ENCODE assay signal across 8 cellular contexts in the genomic region with DNA sequence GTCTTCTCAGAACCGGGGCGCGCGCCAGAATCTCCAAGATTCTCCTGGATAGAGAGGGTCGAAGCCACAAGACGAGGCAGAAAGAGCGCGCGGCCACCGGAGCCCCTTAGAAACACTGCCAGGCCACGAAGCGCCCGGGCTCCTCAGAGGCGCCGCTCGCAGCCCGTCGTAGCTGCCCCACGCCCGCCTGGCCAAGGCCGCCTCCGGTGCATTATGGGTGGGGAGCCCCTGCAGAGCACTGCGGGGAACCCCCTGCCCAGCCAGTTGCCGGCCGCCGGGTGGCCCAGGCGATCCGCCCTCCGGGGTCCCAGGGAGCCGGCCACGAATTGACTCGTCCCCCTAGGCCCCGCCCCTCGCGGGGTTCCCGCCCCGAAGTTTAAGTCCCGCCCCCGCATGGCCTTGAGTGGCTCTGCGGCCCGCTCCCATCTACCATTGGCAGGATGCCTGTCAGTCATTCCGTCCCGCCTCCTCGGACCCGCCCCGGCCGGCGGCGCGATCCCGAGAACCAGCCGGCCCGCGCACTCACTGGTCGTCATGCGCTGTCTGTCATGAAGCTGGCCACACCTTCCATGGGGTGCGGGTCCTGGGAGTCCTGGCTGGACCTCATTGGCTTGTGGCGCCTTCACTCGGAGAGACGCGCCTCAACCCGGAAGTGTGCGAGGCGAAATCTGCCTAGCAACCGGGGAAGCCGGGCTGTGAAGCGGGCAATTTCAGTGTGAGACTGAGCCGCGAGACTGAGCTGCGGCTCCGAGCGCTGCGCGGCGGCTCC. TPM values are rescaled to one million over a fixed set of nuclear protein-coding genes. Genes with fewer than 3 reads are reported as not detected.
DNase-seq lines count a peak whose midpoint lies in the region; ATAC-seq, FAIRE-seq and TF ChIP-seq lines count a peak whose summit lies in the region.

No MANE protein-coding gene starts in this region.

- peaks cover 13 to 60% (median 39%) of the 10 kb centered on the region in 4 donors for H3K4me1 Mint-ChIP-seq in CD4-positive, CD25-positive, alpha-beta regulatory T cell

- intact Hi-C loops in HepG2 (cut with micrococcal nuclease; ENCODE audit: unreplicated experiment): loop anchor here (1.0 kb wide), 2 partner anchors 8 to 19 kb away; no protein-coding TSS in a partner anchor

- POLR2A ChIA-PET in HepG2 (lab: Yijun Ruan, JAX): interaction anchor here (0.7 to 1.6 kb wide), 9 partner anchors 10 to 258 kb away, joined by 3 to 24 read pairs (median 3); partner anchors contain the start of genes GATAD2A, GMIP and NDUFA13

- TF ChIP-seq EP300 in HepG2 (IDR thresholded peaks at IDR 0.05; ENCODE audit: low read depth in 2 of 2, low read length in 2 of 2) (peak in 1 of 2 experiments; percentile 65; a peak in 1 of 4 replicates), HepG2 (CRISPR knock-in tag; IDR thresholded peaks at IDR 0.05; ENCODE audit: borderline replicate concordance) (no peak)

- peak in 1 of 2 experiments; percentile 49; a peak in 2 of 4 replicates for TF ChIP-seq POLR2A in HepG2 (IDR thresholded peaks at IDR 0.05; ENCODE audit: insufficient read depth in 1 of 2, low read depth in 2 of 2, low read length in 2 of 2)

- H3K79me2 ChIP-seq in HepG2 (ENCODE audit: insufficient read depth, low read length): peaks cover 36% of the 10 kb centered on the region

- 42% methylated on average over 27 of the region's 75 CpGs for WGBS in HepG2 (ENCODE audit: low lambda C conversion rate)

- H3K4me1 ChIP-seq in CD4-positive, CD25-positive, alpha-beta regulatory T cell (ENCODE audit: control insufficient read depth, insufficient read depth, low read length, poor library complexity, severe bottlenecking): peaks cover 49% of the 10 kb centered on the region
- H3K4me1 ChIP-seq in HepG2 (ENCODE audit: insufficient read depth, low read length): peaks cover 65% of the 10 kb centered on the region

- peak overlapping the region; percentile 89 for H3K9ac ChIP-seq in HepG2 (ENCODE audit: insufficient read depth, low read depth, low read length)

- no peak overlapping the region for H2AFZ ChIP-seq in HepG2 (ENCODE audit: low read length)

- TF ChIP-seq CTCF in HepG2 (CRISPR knock-in tag; IDR thresholded peaks at IDR 0.05): peak; percentile 44

- peak; percentile 92 to 93 for ATAC-seq in CD4-positive, CD25-positive, alpha-beta regulatory T cell (ENCODE audit: low read depth in 2 of 2)
- ATAC-seq in GM19397 (IDR thresholded peaks at IDR 0.05; ENCODE audit: unreplicated experiment) (peak; percentile 90), HG03565 (IDR thresholded peaks at IDR 0.05; ENCODE audit: unreplicated experiment) (peak; percentile 87), HepG2 (peak; percentile 96)

- H3K27me3 Mint-ChIP-seq in CD4-positive, CD25-positive, alpha-beta regulatory T cell: no peaks in the 10 kb centered on the region

- peak overlapping the region; percentile 55 for H3K4me3 ChIP-seq in CD4-positive, CD25-positive, alpha-beta regulatory T cell (ENCODE audit: low read depth, low read length)
- peak overlapping the region; percentile 49 to 87 (median 75); a peak in 5 of 6 replicates for H3K4me3 ChIP-seq in HepG2 (replicated peaks in 1 of 3; ENCODE audit: insufficient read depth in 1 of 3, low read depth in 2 of 3, low read length in 3 of 3)

- H4K20me1 ChIP-seq in HepG2 (ENCODE audit: insufficient read depth, low read length): no peaks in the 10 kb centered on the region

- peak; percentile 99 to 100 (median 100) for DNase-seq in CD4-positive, CD25-positive, alpha-beta regulatory T cell
- DNase-seq in NCI-H748 treated with DMSO at 0.1 percent for 48 hours (lab: John Stamatoyannopoulos, UW): peak; percentile 96
- peak; percentile 99 for DNase-seq in activated CD4-positive, alpha-beta T cell treated with anti-CD3 and anti-CD28 coated beads, Interleukin-2, amount 50 U/mL, for 4 hours
- DNase-seq in dermis blood vessel endothelial cell: peak; percentile 100
- DNase-seq in HepG2 (ENCODE audit: low spot score): peak; percentile 99
- peak; percentile 100 for DNase-seq in stimulated activated CD4-positive, alpha-beta T cell treated with anti-CD3 and anti-CD28 coated beads, Interleukin-2, amount 100 ng/mL, for 48 hours

- H3K4me3 Mint-ChIP-seq in CD4-positive, CD25-positive, alpha-beta regulatory T cell: peak overlapping the region; percentile 92 to 95 (median 95)

- no peaks in the 10 kb centered on the region for H3K9me3 Mint-ChIP-seq in CD4-positive, CD25-positive, alpha-beta regulatory T cell

- H3K4me2 ChIP-seq in HepG2 (ENCODE audit: low read depth, low read length): peak overlapping the region; percentile 82

- CTCF ChIA-PET in HepG2 (lab: Yijun Ruan, JAX; ENCODE audit: low intra/inter-chr PET ratio, low total read pairs): no interaction called here

- H3K36me3 Mint-ChIP-seq in CD4-positive, CD25-positive, alpha-beta regulatory T cell: peaks cover 8% of the 10 kb centered on the region

- in situ Hi-C loops in HepG2 (cut with HindIII; ENCODE audit: extremely low pct_ligation_motif_present, low pct_unique_long_range_greater_than_20kb): no loop called here

- H3K9me3 ChIP-seq in CD4-positive, CD25-positive, alpha-beta regulatory T cell (ENCODE audit: control insufficient read depth in 2 of 2, low read length in 2 of 2): no peaks in the 10 kb centered on the region
- H3K9me3 ChIP-seq in HepG2 (ENCODE audit: low read length): no peaks in the 10 kb centered on the region

- peak; percentile 58 for TF ChIP-seq RAD21 in HepG2 (CRISPR knock-in tag; IDR thresholded peaks at IDR 0.05)

- H3K27ac Mint-ChIP-seq in CD4-positive, CD25-positive, alpha-beta regulatory T cell: peak overlapping the region; percentile 93 to 97 (median 95)

- FAIRE-seq in HepG2 (lab: Jason Lieb, UNC): peak; percentile 92

- peak overlapping the region; percentile 80 for H3K27ac ChIP-seq in CD4-positive, CD25-positive, alpha-beta regulatory T cell (ENCODE audit: insufficient read depth, low read length, poor library complexity, severe bottlenecking)
- H3K27ac ChIP-seq in HepG2 (ENCODE audit: extremely low read length, insufficient read depth, low read length): peak overlapping the region; percentile 86

- no TSS peak for BruUV-seq in HepG2 (replicated peaks; lab: Mats Ljungman, UMichigan)

- no peaks in the 10 kb centered on the region for H3K27me3 ChIP-seq in CD4-positive, CD25-positive, alpha-beta regulatory T cell (ENCODE audit: control insufficient read depth, insufficient read depth, low read length)
- H3K27me3 ChIP-seq in HepG2 (ENCODE audit: control insufficient read depth in 1 of 2, insufficient read depth in 2 of 2, low read length in 2 of 2): no peaks in the 10 kb centered on the region; a peak in 1 of 5 replicates

- H3K36me3 ChIP-seq in CD4-positive, CD25-positive, alpha-beta regulatory T cell (ENCODE audit: control insufficient read depth, insufficient read depth, low read length): peaks cover 1% of the 10 kb centered on the region
- H3K36me3 ChIP-seq in HepG2 (replicated peaks in 1 of 2; ENCODE audit: control insufficient read depth in 1 of 2, insufficient read depth in 2 of 2, low read length in 2 of 2): no peaks in the 10 kb centered on the region

TF ChIP-seq in HepG2, 621 proteins besides CTCF, POLR2A, EP300 and RAD21 (continues in another document):
- TF ChIP-seq EZH2 (conservative IDR thresholded peaks at IDR 0.05; ENCODE audit: low read depth, low read length) (no peak), XRCC5 (optimal IDR thresholded peaks at IDR 0.05; ENCODE audit: low read length) (peak; percentile 64), ELF4 (CRISPR knock-in tag; IDR thresholded peaks at IDR 0.05; ENCODE audit: borderline replicate concordance) (0 out of 2 replicates have a peak, but pooled peaks have one; percentile 51), ZNF207 (IDR thresholded peaks at IDR 0.05; ENCODE audit: borderline replicate concordance) (no peak), RFX5 (IDR thresholded peaks at IDR 0.05; ENCODE audit: low read depth, low read length) (peak; percentile 99), SP5 (CRISPR knock-in tag; IDR thresholded peaks at IDR 0.05; ENCODE audit: borderline replicate concordance, low read depth) (peak; percentile 36; the same call in 1 of the 2 replicates), PHF21A (CRISPR knock-in tag; IDR thresholded peaks at IDR 0.05) (peak; percentile 37; the same call in 1 of the 2 replicates), YY1 (IDR thresholded peaks at IDR 0.05; ENCODE audit: insufficient read depth, insufficient replicate concordance, low read depth, low read length) (peak; percentile 47)
- TF ChIP-seq, protein P1, sequence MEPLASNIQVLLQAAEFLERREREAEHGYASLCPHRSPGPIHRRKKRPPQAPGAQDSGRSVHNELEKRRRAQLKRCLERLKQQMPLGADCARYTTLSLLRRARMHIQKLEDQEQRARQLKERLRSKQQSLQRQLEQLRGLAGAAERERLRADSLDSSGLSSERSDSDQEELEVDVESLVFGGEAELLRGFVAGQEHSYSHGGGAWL (CRISPR knock-in tag; IDR thresholded peaks at IDR 0.05): 0 out of 2 replicates have a peak, but pooled peaks have one; percentile 24

RNA-seq across cellular contexts. Expression of gene GATAD2A, which starts 20.2 kb away (rescaled TPM):
- total RNA-seq in CD4-positive, CD25-positive, alpha-beta regulatory T cell: 134 TPM
- 10 to 100 TPM in 1 of 4 donors, 1 to 10 TPM in 3; 8.1 to 13.9 (median 9.7) TPM for polyA plus RNA-seq in CD4-positive, CD25-positive, alpha-beta regulatory T cell
- 47.0 and 104 TPM in 2 replicates for total RNA-seq in dermis blood vessel endothelial cell
- total RNA-seq in HepG2 (2016; rRNA removed; fragmentation: Illumina TruSeq; extraction: Trizol): 25.1 and 28.6 TPM in 2 replicates
- total RNA-seq in HepG2 (2016; cell fraction: cytosol; rRNA removed; fragmentation: Illumina TruSeq; extraction: Trizol; ENCODE audit: low read depth): 10.8 and 13.3 TPM in 2 replicates
- 24.5 and 30.0 TPM in 2 replicates for total RNA-seq in HepG2 (2016; cell fraction: insoluble cytoplasmic fraction; rRNA removed; fragmentation: Illumina TruSeq; extraction: Trizol)
- total RNA-seq in HepG2 (2016; cell fraction: membrane; rRNA removed; fragmentation: Illumina TruSeq; extraction: Trizol): 43.4 and 51.5 TPM in 2 replicates
- total RNA-seq in HepG2 (2016; cell fraction: nucleus; rRNA removed; fragmentation: Illumina TruSeq; extraction: Trizol): 19.5 and 24.3 TPM in 2 replicates
- 15.1 and 16.8 TPM in 2 replicates for polyA plus RNA-seq in HepG2 (2011; rRNA removed)
- 10.5 and 13.4 TPM in 2 replicates for polyA plus RNA-seq in HepG2 (2011; cell fraction: cytosol; rRNA removed)
- polyA plus RNA-seq in HepG2 (2011; cell fraction: nucleus; rRNA removed): 17.3 and 19.1 TPM in 2 replicates
- 19.3 and 26.1 TPM in 2 replicates for polyA plus RNA-seq in HepG2 (2012)
- polyA plus RNA-seq in HepG2 (2016; cell fraction: cytosol; fragmentation: Illumina TruSeq; extraction: Trizol; ENCODE audit: low read depth): 13.2 and 13.4 TPM in 2 replicates
- polyA plus RNA-seq in HepG2 (2016; cell fraction: insoluble cytoplasmic fraction; fragmentation: Illumina TruSeq; extraction: Trizol; ENCODE audit: low read depth): 38.8 and 59.1 TPM in 2 replicates
- 38.7 and 46.4 TPM in 2 replicates for polyA plus RNA-seq in HepG2 (2016; cell fraction: membrane; fragmentation: Illumina TruSeq; extraction: Trizol; ENCODE audit: low read depth)
- 43.6 and 47.2 TPM in 2 replicates for polyA plus RNA-seq in HepG2 (2016; cell fraction: nucleus; fragmentation: Illumina TruSeq; extraction: Trizol; ENCODE audit: insufficient read depth, low read depth)
- 16.0 and 18.2 TPM in 2 replicates for polyA minus RNA-seq in HepG2 (2011; rRNA and poly(A)+ RNA removed; ENCODE audit: low replicate concordance)
- polyA minus RNA-seq in HepG2 (2011; cell fraction: cytosol; rRNA and poly(A)+ RNA removed): 24.2 and 24.4 TPM in 2 replicates
- 11.5 and 14.5 TPM in 2 replicates for polyA minus RNA-seq in HepG2 (2011; cell fraction: nucleus; rRNA and poly(A)+ RNA removed)

Comparison
In these comparisons a context has a peak if more than half of its experiments do, and no peak if none do; other contexts are left out.
1. Peak in every context shown above with its lines: DNase-seq, ATAC-seq, H3K4me3 ChIP-seq and H3K27ac ChIP-seq.